Comparison of ENCODE assay signal across 8 cellular contexts in the genomic region with DNA sequence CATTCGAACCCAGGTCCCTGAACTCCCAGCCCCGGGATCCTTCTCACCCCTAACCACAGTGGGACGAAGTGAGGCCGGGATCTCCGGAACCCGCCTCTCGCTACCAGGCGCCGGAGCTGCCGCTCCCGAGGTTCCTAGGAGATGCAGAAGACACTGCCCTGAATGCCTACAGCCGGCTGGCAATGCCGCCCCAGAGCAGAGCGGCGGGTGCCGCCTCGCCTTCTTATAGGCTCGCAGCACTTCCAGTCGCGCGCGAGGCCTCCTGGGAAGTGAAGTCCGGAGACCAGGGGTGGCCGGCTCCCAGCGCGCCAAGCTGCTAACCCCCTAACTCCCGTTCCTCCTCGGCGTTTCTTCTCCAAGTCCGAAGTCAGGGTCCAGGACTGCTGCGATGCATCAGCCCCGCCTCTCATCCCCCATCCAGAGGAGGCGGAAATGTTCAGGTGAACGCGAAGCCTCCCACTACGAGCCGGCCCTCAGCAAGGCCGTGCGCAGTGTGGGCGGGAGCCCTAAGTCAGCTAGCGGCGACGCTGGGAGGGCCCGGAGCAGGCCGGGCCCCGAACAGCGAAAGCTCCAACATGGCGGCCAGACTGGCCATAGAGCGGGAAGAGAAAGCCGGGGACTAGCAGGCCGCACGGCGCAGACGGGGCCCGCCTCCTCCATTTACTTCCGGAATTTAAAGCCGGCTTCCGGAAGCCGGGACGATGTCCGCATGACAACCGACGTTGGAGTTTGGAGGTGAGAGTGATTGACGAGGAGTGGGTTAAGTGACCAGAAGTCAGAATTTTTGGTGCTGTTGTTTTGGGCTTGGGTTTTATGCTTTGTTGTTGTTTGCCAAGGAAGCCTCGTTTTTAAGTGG. TPM values are rescaled to one million over a fixed set of nuclear protein-coding genes. Genes with fewer than 3 reads are reported as not detected.
A peak's percentile ranks its signal among the peaks of the same experiment; 100 is the strongest.
DNase-seq lines count a peak whose midpoint lies in the region; ATAC-seq and TF ChIP-seq lines count a peak whose summit lies in the region.

A gene with protein sequence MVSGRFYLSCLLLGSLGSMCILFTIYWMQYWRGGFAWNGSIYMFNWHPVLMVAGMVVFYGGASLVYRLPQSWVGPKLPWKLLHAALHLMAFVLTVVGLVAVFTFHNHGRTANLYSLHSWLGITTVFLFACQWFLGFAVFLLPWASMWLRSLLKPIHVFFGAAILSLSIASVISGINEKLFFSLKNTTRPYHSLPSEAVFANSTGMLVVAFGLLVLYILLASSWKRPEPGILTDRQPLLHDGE (minus strand): TSS at position 197 of the 856 bp plus-strand sequence. CDS start 5,169 bp downstream, outside the sequence.
A gene (plus strand): TSS at position 689 of the 856 bp plus-strand sequence. CDS start 2,017 bp downstream, outside the sequence.

- intact Hi-C loops in colonic mucosa (cut with DNase I) = no loop called here
- intact Hi-C loops in left colon (cut with DNase I, micrococcal nuclease) = no loop called here

- peak; percentile 98 for TF ChIP-seq POLR2A in GM19099 (IDR thresholded peaks at IDR 0.05; ENCODE audit: extremely low read depth, insufficient read length, low read depth)

- peak; percentile 84 for ATAC-seq in HG03432 (IDR thresholded peaks at IDR 0.05; ENCODE audit: unreplicated experiment)
- peak; percentile 81 for ATAC-seq in left colon

- peaks cover 7% of the 10 kb centered on the region for H3K4me1 ChIP-seq in colonic mucosa

- TF ChIP-seq CTCF in colonic mucosa (IDR thresholded peaks at IDR 0.05) = no peak

- H3K9me3 ChIP-seq in colonic mucosa = no peaks in the 10 kb centered on the region

- peak within 1 kb of the TSS; percentile 98 for H3K27ac ChIP-seq in colonic mucosa

- H3K27me3 ChIP-seq in colonic mucosa = no peaks in the 10 kb centered on the region

- H3K36me3 ChIP-seq in colonic mucosa = peaks cover 16% of the 10 kb centered on the region

- H3K4me3 ChIP-seq in colonic mucosa = peak within 1 kb of the TSS; percentile 67

- DNase-seq in AML-193 (lab: John Stamatoyannopoulos, UW) (peak; percentile 87 to 94), NCI-H510A treated with DMSO at 0.1 percent for 48 hours (lab: John Stamatoyannopoulos, UW) (peak; percentile 97), colonic mucosa (peak; percentile 94), left colon (peak; percentile 93 to 95)
- DNase-seq in activated CD4-positive, alpha-beta T cell treated with anti-CD3 and anti-CD28 coated beads for 48 hours = peak; percentile 95
- peak; percentile 94 for DNase-seq in stimulated activated CD4-positive, alpha-beta T cell treated with anti-CD3 and anti-CD28 coated beads, Interleukin-1b, Interleukin-23, amount 100 ng/mL, for 48 hours

- peak within 1 kb of the TSS; percentile 96 to 100 for H3K9ac ChIP-seq in colonic mucosa (ENCODE audit: low read depth in 2 of 2, low read length in 2 of 2)

RNA-seq across cellular contexts. Expression of the first gene that starts in this region (rescaled TPM):
- total RNA-seq in colonic mucosa (10 to 100 TPM; 64.2 to 88.5 TPM), left colon (10 to 100 TPM; 80.6 to 80.8 TPM)

RNA-seq across cellular contexts. Expression of the second gene that starts in this region (rescaled TPM):
- 10 to 100 TPM; 27.4 to 37.7 TPM for total RNA-seq in colonic mucosa
- total RNA-seq in left colon = 10 to 100 TPM; 33.9 to 40.5 TPM

Comparison
In these comparisons a context has a peak if more than half of its experiments do, and no peak if none do; other contexts are left out.
1. Peak in every context shown above with its lines: DNase-seq, ATAC-seq, H3K4me3 ChIP-seq and H3K27ac ChIP-seq.